In the genomic region with DNA sequence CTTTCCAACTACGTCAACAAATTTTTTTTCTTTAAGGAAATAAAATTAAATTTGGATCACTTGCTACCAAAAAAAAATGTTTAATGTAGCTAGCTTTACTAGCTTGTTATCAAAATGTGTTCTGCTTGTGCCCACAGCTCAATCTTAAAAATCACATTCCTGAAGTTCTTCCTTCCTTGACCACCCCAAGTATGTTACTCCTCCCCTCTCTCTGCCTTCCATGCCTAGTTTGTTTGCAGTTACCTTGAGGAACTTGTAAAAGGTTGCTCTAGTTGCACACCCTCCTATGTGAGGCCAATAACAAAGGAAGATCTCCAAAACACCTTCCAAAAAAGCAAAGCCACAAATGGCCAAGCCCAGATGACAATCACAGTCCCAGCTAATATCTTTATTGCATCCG, we compare ENCODE assay signal across 1 cellular context.
TF ChIP-seq lines count a peak whose summit lies in the region.

No MANE protein-coding gene starts in this region.

TF ChIP-seq in SK-N-SH, 30 proteins besides CTCF, POLR2A, EP300 and RAD21 (continued from another document):
- TF ChIP-seq SIN3A (IDR thresholded peaks at IDR 0.05; ENCODE audit: borderline replicate concordance, low read depth, low read length), result no peak
- TF ChIP-seq TCF12 (IDR thresholded peaks at IDR 0.05), result no peak
- TF ChIP-seq, protein P1, sequence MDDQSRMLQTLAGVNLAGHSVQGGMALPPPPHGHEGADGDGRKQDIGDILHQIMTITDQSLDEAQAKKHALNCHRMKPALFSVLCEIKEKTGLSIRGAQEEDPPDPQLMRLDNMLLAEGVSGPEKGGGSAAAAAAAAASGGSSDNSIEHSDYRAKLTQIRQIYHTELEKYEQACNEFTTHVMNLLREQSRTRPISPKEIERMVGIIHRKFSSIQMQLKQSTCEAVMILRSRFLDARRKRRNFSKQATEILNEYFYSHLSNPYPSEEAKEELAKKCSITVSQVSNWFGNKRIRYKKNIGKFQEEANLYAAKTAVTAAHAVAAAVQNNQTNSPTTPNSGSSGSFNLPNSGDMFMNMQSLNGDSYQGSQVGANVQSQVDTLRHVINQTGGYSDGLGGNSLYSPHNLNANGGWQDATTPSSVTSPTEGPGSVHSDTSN (IDR thresholded peaks at IDR 0.05), result no peak
- TF ChIP-seq FOSL2 (IDR thresholded peaks at IDR 0.05; ENCODE audit: borderline replicate concordance, low read depth), result no peak
- no peak for TF ChIP-seq TEAD4 (IDR thresholded peaks at IDR 0.05; ENCODE audit: borderline replicate concordance, insufficient read depth)
- no peak for TF ChIP-seq FOXJ3 (CRISPR knock-in tag; IDR thresholded peaks at IDR 0.05)
- no peak for TF ChIP-seq ELF1 (IDR thresholded peaks at IDR 0.05)
